In genomic region chr5:109409844-109410388, GRCh38 we compare ENCODE assay signal across 1 cellular context.
TF ChIP-seq lines count a peak whose summit lies in the region.

TSS of gene PJA2 (minus strand) at chr5:109409974. CDS start at chr5:109383433, 26,541 bp downstream.

TF ChIP-seq in HepG2, 621 proteins besides CTCF, POLR2A, EP300 and RAD21 (continued from another document and continues in another):
- TF ChIP-seq HNF1B (CRISPR knock-in tag; IDR thresholded peaks at IDR 0.05) (peak; percentile 55), ZNF414 (CRISPR knock-in tag; IDR thresholded peaks at IDR 0.05) (peak; percentile 61), NFKBIZ (CRISPR knock-in tag; IDR thresholded peaks at IDR 0.05) (0 out of 2 replicates have a peak, but pooled peaks have one; percentile 11), SAP130 (CRISPR knock-in tag; IDR thresholded peaks at IDR 0.05; ENCODE audit: low read depth) (peak; percentile 75), RARG (CRISPR knock-in tag; IDR thresholded peaks at IDR 0.05; ENCODE audit: low read depth) (no peak), HOMEZ (CRISPR knock-in tag; IDR thresholded peaks at IDR 0.05; ENCODE audit: low read depth) (peak; percentile 85), PHF8 (CRISPR knock-in tag; IDR thresholded peaks at IDR 0.05) (peak; percentile 0; the same call in 1 of the 2 replicates), MED1 (CRISPR knock-in tag; IDR thresholded peaks at IDR 0.05) (peak; percentile 27; the same call in 1 of the 2 replicates), ZNF576 (CRISPR knock-in tag; IDR thresholded peaks at IDR 0.05) (no peak), MTF2 (CRISPR knock-in tag; IDR thresholded peaks at IDR 0.05; ENCODE audit: borderline replicate concordance) (0 out of 2 replicates have a peak, but pooled peaks have one; percentile 25), HMGXB3 (CRISPR knock-in tag; IDR thresholded peaks at IDR 0.05; ENCODE audit: borderline replicate concordance) (no peak), ZBTB7A (CRISPR knock-in tag; IDR thresholded peaks at IDR 0.05) (peak; percentile 44; the same call in 1 of the 2 replicates), ZFP82 (CRISPR knock-in tag; IDR thresholded peaks at IDR 0.05; ENCODE audit: borderline replicate concordance) (no peak), TAF1 (CRISPR knock-in tag; IDR thresholded peaks at IDR 0.05) (peak; percentile 27; the same call in 1 of the 2 replicates), ZFX (CRISPR knock-in tag; IDR thresholded peaks at IDR 0.05; ENCODE audit: low read depth) (peak; percentile 39; the same call in 1 of the 2 replicates), MEF2D (CRISPR knock-in tag; IDR thresholded peaks at IDR 0.05) (0 out of 2 replicates have a peak, but pooled peaks have one; percentile 14), THAP7 (CRISPR knock-in tag; IDR thresholded peaks at IDR 0.05) (peak; percentile 96), CHD2 (IDR thresholded peaks at IDR 0.05; ENCODE audit: low read depth, low read length) (0 out of 2 replicates have a peak, but pooled peaks have one; percentile 32), HNRNPLL (IDR thresholded peaks at IDR 0.05; ENCODE audit: low read depth, low read length, poor library complexity, severe bottlenecking) (peak; percentile 94), ZNF772 (CRISPR knock-in tag; IDR thresholded peaks at IDR 0.05) (0 out of 2 replicates have a peak, but pooled peaks have one; percentile 27), ZNF431 (CRISPR knock-in tag; IDR thresholded peaks at IDR 0.05; ENCODE audit: borderline replicate concordance, low read depth) (0 out of 2 replicates have a peak, but pooled peaks have one; percentile 43), GABPB1 (CRISPR knock-in tag; IDR thresholded peaks at IDR 0.05) (peak; percentile 93), HOXA3 (CRISPR knock-in tag; IDR thresholded peaks at IDR 0.05) (peak; percentile 61; the same call in 1 of the 2 replicates), MATR3 (CRISPR knock-in tag; IDR thresholded peaks at IDR 0.05) (no peak), THAP9 (CRISPR knock-in tag; IDR thresholded peaks at IDR 0.05; ENCODE audit: borderline replicate concordance) (peak; percentile 40; the same call in 1 of the 2 replicates), POGK (CRISPR knock-in tag; conservative IDR thresholded peaks at IDR 0.05) (0 out of 2 replicates have a peak, but pooled peaks have one; percentile 14), ZNF543 (CRISPR knock-in tag; IDR thresholded peaks at IDR 0.05) (0 out of 2 replicates have a peak, but pooled peaks have one; percentile 18), ZNF281 (CRISPR knock-in tag; IDR thresholded peaks at IDR 0.05; ENCODE audit: borderline replicate concordance) (peak; percentile 19; the same call in 1 of the 2 replicates), ZNF687 (CRISPR knock-in tag; IDR thresholded peaks at IDR 0.05) (peak; percentile 59), FOXO1 (CRISPR knock-in tag; IDR thresholded peaks at IDR 0.05) (no peak), KLF6 (CRISPR knock-in tag; IDR thresholded peaks at IDR 0.05) (0 out of 2 replicates have a peak, but pooled peaks have one; percentile 53), HDAC1 (CRISPR knock-in tag; IDR thresholded peaks at IDR 0.05) (no peak), ZNF451 (CRISPR knock-in tag; IDR thresholded peaks at IDR 0.05) (no peak), ELF3 (CRISPR knock-in tag; IDR thresholded peaks at IDR 0.05) (peak; percentile 27; the same call in 1 of the 2 replicates), ZNF563 (CRISPR knock-in tag; IDR thresholded peaks at IDR 0.05) (no peak), RFX5 (IDR thresholded peaks at IDR 0.05; ENCODE audit: low read depth, low read length) (peak; percentile 99)
